29 cellular contexts compared by ENCODE assay signal in genomic region chr17:81955058-81955681, GRCh38. TPM values are rescaled to one million over a fixed set of nuclear protein-coding genes. Genes with fewer than 3 reads are reported as not detected.
"Had no signal": no experiment of that assay in that cellular context is flagged by ENCODE, and none has a peak within 500 bp of the region (broad histone marks: within the 10 kb centered on the region; RNA-seq: fewer than 3 reads in every experiment).

No MANE protein-coding gene starts in this region.

- ATAC-seq: activated CD8-positive, alpha-beta T cell treated with anti-CD3 and anti-CD28 coated beads, Interleukin-2, amount 10 ng/mL, durations not matched to agents 7 days and 5 days; Panc1; SK-N-SH treated with all-trans-retinoic acid at 6 μM for 48 hours; WTC11 had no signal

- H3K4me3 ChIP-seq: adrenal gland, SJSA1 had no signal

- H3K27ac Mint-ChIP-seq: activated CD8-positive, alpha-beta T cell treated with anti-CD3 and anti-CD28 coated beads, Interleukin-2, amount 10 ng/mL, durations not matched to agents 7 days and 5 days; activated naive CD8-positive, alpha-beta T cell treated with anti-CD3 and anti-CD28 coated beads, Interleukin-2, amount 10 ng/mL, durations not matched to agents 7 days and 5 days; WTC11 had no signal

- H3K4me1 Mint-ChIP-seq: activated naive CD8-positive, alpha-beta T cell treated with anti-CD3 and anti-CD28 coated beads, Interleukin-2, amount 10 ng/mL, durations not matched to agents 7 days and 5 days; WTC11 had no signal

- H3K36me3 ChIP-seq: adrenal gland, SJSA1 had no signal

- H3K9me3 ChIP-seq: adrenal gland had no signal

- DNase-seq: activated CD4-positive, alpha-beta T cell treated with anti-CD3 and anti-CD28 coated beads for 48 hours; activated CD4-positive, alpha-beta T cell treated with anti-CD3 and anti-CD28 coated beads, Interleukin-2, amount 50 U/mL, for 4 hours; activated CD4-positive, CD25-positive, alpha-beta regulatory T cell treated with anti-CD3 and anti-CD28 coated beads, Interleukin-2, amount 50 U/mL, for 72 hours; activated CD8-positive, alpha-beta memory T cell treated with anti-CD3 and anti-CD28 coated beads, Interleukin-2, amount 50 U/mL, for 48 hours; activated CD8-positive, alpha-beta T cell treated with anti-CD3 and anti-CD28 coated beads, Interleukin-2, amount 10 ng/mL, durations not matched to agents 7 days and 5 days; activated naive CD4-positive, alpha-beta T cell treated with anti-CD3 and anti-CD28 coated beads, Interleukin-2, amount 50 U/mL, for 16 hours; activated naive CD8-positive, alpha-beta T cell treated with anti-CD3 and anti-CD28 coated beads, Interleukin-2, amount 10 ng/mL, durations not matched to agents 7 days and 5 days; activated T-cell treated with anti-CD3 and anti-CD28 coated beads, Interleukin-2, amount 50 U/mL, for 1 hour; adrenal gland; anterior cingulate cortex; NCI-H1092 treated with DMSO at 0.1 percent for 48 hours; NCI-H1417 treated with DMSO at 0.1 percent for 48 hours; NCI-H1694; NCI-H2029; NCI-H2107; NCI-H345; NCI-H510A; NCI-H526 treated with DMSO at 0.1 percent for 48 hours; NCI-H82; RPMI8226; SHP77; SW 1271 had no signal

- H3K9me3 Mint-ChIP-seq: activated naive CD8-positive, alpha-beta T cell treated with anti-CD3 and anti-CD28 coated beads, Interleukin-2, amount 10 ng/mL, durations not matched to agents 7 days and 5 days; WTC11 had no signal

- H3K4me3 Mint-ChIP-seq: activated CD8-positive, alpha-beta T cell treated with anti-CD3 and anti-CD28 coated beads, Interleukin-2, amount 10 ng/mL, durations not matched to agents 7 days and 5 days; activated naive CD8-positive, alpha-beta T cell treated with anti-CD3 and anti-CD28 coated beads, Interleukin-2, amount 10 ng/mL, durations not matched to agents 7 days and 5 days; WTC11 had no signal

- H3K27ac ChIP-seq: adrenal gland, KMS-11, SJSA1 had no signal

- H3K36me3 Mint-ChIP-seq: activated naive CD8-positive, alpha-beta T cell treated with anti-CD3 and anti-CD28 coated beads, Interleukin-2, amount 10 ng/mL, durations not matched to agents 7 days and 5 days; WTC11 had no signal

RNA-seq across cellular contexts. Expression of gene NOTUM, which starts 5.8 kb away (rescaled TPM):
- total RNA-seq: MCF 10A had no signal

RNA-seq across cellular contexts. Expression of gene MYADML2, which starts 8.1 kb away (rescaled TPM):
- total RNA-seq: activated CD8-positive, alpha-beta T cell treated with anti-CD3 and anti-CD28 coated beads, Interleukin-2, amount 10 ng/mL, durations not matched to agents 7 days and 5 days; activated naive CD8-positive, alpha-beta T cell treated with anti-CD3 and anti-CD28 coated beads, Interleukin-2, amount 10 ng/mL, durations not matched to agents 7 days and 5 days; adrenal gland; MCF 10A; SJSA1; T-helper 1 cell treated with Interleukin-12 subunit alpha and Interleukin-12 subunit beta and Interleukin-4 antibody, amounts not matched to agents 30 ng/mL and 1 ng/mL, for 36 hours had no signal
